1 cellular context compared by ENCODE assay signal in genomic region chr7:30920584-30921539, GRCh38.
TF ChIP-seq lines count a peak whose summit lies in the region.

No MANE protein-coding gene starts in this region.

TF ChIP-seq in K562, 482 proteins besides CTCF, POLR2A, EP300 and RAD21 (continued from another document and continues in another):
- TF ChIP-seq ZNF655 (CRISPR knock-in tag; IDR thresholded peaks at IDR 0.05) (no peak), MLLT1 (IDR thresholded peaks at IDR 0.05) (no peak), SMARCE1 (IDR thresholded peaks at IDR 0.05) (peak; percentile 57), ZNF717 (CRISPR knock-in tag; IDR thresholded peaks at IDR 0.05) (no peak), STAT6 (CRISPR knock-in tag; IDR thresholded peaks at IDR 0.05) (no peak), BRF2 (IDR thresholded peaks at IDR 0.05; ENCODE audit: borderline replicate concordance, insufficient read depth, insufficient read length) (no peak), PCBP1 (IDR thresholded peaks at IDR 0.05; ENCODE audit: low read depth, low read length, poor library complexity, severe bottlenecking) (no peak), ZNF197 (CRISPR knock-in tag; IDR thresholded peaks at IDR 0.05; ENCODE audit: low read depth) (no peak), NR2F6 (CRISPR knock-in tag; IDR thresholded peaks at IDR 0.05) (no peak), GATAD2B (IDR thresholded peaks at IDR 0.05; ENCODE audit: borderline replicate concordance) (no peak), CEBPG (CRISPR knock-in tag; IDR thresholded peaks at IDR 0.05) (no peak), CEBPG (tag; conservative IDR thresholded peaks at IDR 0.05 in 1 of 2, IDR thresholded peaks at IDR 0.05 in 1 of 2) (no peak), LEF1 (IDR thresholded peaks at IDR 0.05) (no peak), SMARCB1 (IDR thresholded peaks at IDR 0.05; ENCODE audit: insufficient read length, low read depth) (no peak), PRMT5 (CRISPR knock-in tag; IDR thresholded peaks at IDR 0.05) (no peak), ZNF592 (IDR thresholded peaks at IDR 0.05) (no peak; the same call in 1 of the 2 replicates), GABPB2 (CRISPR knock-in tag; conservative IDR thresholded peaks at IDR 0.05) (no peak), KHSRP (IDR thresholded peaks at IDR 0.05) (no peak), ETV5 (CRISPR knock-in tag; IDR thresholded peaks at IDR 0.05; ENCODE audit: low read depth) (peak; percentile 41; the same call in 1 of the 2 replicates), KDM2B (CRISPR knock-in tag; IDR thresholded peaks at IDR 0.05) (no peak), PHF20 (IDR thresholded peaks at IDR 0.05; ENCODE audit: partially characterized antibody) (no peak), HNRNPL (IDR thresholded peaks at IDR 0.05; ENCODE audit: low read depth, low read length) (no peak), HOXB6 (CRISPR knock-in tag; IDR thresholded peaks at IDR 0.05; ENCODE audit: borderline replicate concordance) (no peak), NFE2L1 (tag; IDR thresholded peaks at IDR 0.05; ENCODE audit: borderline replicate concordance, low read depth) (no peak), MAZ (CRISPR knock-in tag; conservative IDR thresholded peaks at IDR 0.05 in 1 of 2, IDR thresholded peaks at IDR 0.05 in 1 of 2) (peak in 1 of 2 experiments; percentile 55; a peak in 1 of 4 replicates), MTA3 (IDR thresholded peaks at IDR 0.05; ENCODE audit: borderline replicate concordance) (0 out of 2 replicates have a peak, but pooled peaks have one; percentile 24), FOXK2 (conservative IDR thresholded peaks at IDR 0.05 in 1 of 2, IDR thresholded peaks at IDR 0.05 in 1 of 2; ENCODE audit: low read depth in 2 of 2) (no peak), ZFX (CRISPR knock-in tag; IDR thresholded peaks at IDR 0.05) (peak; percentile 36), NONO (IDR thresholded peaks at IDR 0.05; ENCODE audit: low read depth in 2 of 2, low read length in 1 of 2) (no peak), ERF (CRISPR knock-in tag; IDR thresholded peaks at IDR 0.05) (no peak), DIDO1 (tag; IDR thresholded peaks at IDR 0.05; ENCODE audit: low read depth) (no peak), ZHX1 (conservative IDR thresholded peaks at IDR 0.05; ENCODE audit: low read length) (no peak), STAT5B (CRISPR knock-in tag; IDR thresholded peaks at IDR 0.05) (no peak), GTF2A2 (tag; IDR thresholded peaks at IDR 0.05) (no peak), DACH1 (IDR thresholded peaks at IDR 0.05; ENCODE audit: partially characterized antibody) (no peak), PKNOX1 (IDR thresholded peaks at IDR 0.05) (peak; percentile 44)
- TF ChIP-seq, protein P1, sequence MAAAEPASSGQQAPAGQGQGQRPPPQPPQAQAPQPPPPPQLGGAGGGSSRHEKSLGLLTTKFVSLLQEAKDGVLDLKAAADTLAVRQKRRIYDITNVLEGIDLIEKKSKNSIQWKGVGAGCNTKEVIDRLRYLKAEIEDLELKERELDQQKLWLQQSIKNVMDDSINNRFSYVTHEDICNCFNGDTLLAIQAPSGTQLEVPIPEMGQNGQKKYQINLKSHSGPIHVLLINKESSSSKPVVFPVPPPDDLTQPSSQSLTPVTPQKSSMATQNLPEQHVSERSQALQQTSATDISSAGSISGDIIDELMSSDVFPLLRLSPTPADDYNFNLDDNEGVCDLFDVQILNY (CRISPR knock-in tag; IDR thresholded peaks at IDR 0.05), result no peak
